ENCODE assay signal across 1 cellular context in the genomic region with DNA sequence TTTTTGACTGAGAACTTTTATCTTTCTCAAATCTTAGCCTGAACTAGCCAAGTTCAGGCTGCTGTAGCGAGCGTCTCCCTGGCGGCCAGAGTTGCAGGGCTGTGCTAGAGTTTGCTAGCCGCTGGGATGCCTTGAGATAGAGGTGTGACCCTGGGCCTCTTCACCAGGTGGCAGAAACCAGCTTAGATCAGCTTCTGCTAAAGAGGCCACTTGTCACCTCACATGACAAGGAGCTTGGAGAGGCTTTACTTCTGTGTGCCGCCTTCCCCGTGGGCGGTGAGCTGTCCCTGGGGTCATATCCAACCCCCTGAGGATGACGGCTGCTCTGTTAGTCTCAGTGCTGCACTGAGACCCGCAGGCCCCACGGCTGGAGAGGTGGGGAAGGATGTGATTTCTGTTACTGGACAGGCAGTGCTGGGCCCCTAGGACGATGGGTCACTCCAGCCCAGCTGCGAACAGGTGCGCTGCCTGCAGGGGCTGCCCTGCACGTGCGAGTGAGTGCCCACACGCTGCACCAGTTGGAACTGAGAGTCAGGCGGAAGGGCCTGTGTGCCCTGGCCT.
TF ChIP-seq lines count a peak whose summit lies in the region.

No MANE protein-coding gene starts in this region.

TF ChIP-seq in WTC11, 78 proteins besides CTCF, POLR2A, EP300 and RAD21 (continued from another document):
- TF ChIP-seq, protein P1, sequence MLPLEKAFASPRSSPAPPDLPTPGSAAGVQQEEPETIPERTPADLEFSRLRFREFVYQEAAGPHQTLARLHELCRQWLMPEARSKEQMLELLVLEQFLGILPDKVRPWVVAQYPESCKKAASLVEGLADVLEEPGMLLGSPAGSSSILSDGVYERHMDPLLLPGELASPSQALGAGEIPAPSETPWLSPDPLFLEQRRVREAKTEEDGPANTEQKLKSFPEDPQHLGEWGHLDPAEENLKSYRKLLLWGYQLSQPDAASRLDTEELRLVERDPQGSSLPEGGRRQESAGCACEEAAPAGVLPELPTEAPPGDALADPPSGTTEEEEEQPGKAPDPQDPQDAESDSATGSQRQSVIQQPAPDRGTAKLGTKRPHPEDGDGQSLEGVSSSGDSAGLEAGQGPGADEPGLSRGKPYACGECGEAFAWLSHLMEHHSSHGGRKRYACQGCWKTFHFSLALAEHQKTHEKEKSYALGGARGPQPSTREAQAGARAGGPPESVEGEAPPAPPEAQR (CRISPR knock-in tag; IDR thresholded peaks at IDR 0.05) = no peak
- TF ChIP-seq ZNF219 (CRISPR knock-in tag; IDR thresholded peaks at IDR 0.05; ENCODE audit: borderline replicate concordance) (no peak), HMGA2 (CRISPR knock-in tag; IDR thresholded peaks at IDR 0.05) (no peak), SMAD3 (CRISPR knock-in tag; IDR thresholded peaks at IDR 0.05; ENCODE audit: borderline replicate concordance) (no peak)
- TF ChIP-seq, protein P2, sequence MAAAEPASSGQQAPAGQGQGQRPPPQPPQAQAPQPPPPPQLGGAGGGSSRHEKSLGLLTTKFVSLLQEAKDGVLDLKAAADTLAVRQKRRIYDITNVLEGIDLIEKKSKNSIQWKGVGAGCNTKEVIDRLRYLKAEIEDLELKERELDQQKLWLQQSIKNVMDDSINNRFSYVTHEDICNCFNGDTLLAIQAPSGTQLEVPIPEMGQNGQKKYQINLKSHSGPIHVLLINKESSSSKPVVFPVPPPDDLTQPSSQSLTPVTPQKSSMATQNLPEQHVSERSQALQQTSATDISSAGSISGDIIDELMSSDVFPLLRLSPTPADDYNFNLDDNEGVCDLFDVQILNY (CRISPR knock-in tag; IDR thresholded peaks at IDR 0.05) = no peak
